Comparison of ENCODE assay signal across 23 cellular contexts in the genomic region with DNA sequence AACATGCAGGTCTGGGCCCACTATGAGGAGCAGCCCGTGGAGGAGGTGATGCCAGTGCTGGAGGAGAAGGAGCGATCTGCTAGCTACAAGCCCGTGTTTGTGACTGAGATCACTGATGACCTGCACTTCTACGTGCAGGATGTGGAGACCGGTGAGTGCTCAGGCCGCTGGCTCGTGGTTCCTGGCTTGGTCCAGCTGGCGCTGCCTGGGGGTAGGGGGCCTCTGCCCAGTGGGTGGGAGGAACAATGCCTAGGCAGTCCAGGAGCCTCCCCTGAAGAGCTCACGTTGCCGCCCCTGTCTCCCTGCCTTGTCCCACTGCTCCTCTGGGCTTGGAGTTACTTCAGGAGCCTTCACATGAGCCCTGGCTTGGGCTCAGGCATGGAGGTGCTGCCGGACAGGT.
"Had no signal": no experiment of that assay in that cellular context is flagged by ENCODE, and none has a peak within 500 bp of the region (broad histone marks: within the 10 kb centered on the region; RNA-seq: fewer than 3 reads in every experiment).

No MANE protein-coding gene starts in this region.

- H3K9me3 Mint-ChIP-seq: naive thymus-derived CD4-positive, alpha-beta T cell; nephron; stimulated activated memory B cell treated with anti-CD40 and anti-IgM and Interleukin-4, amounts not matched to agents 10 μg/mL and 1 μg/mL and 100 μg/mL, for 72 hours; stimulated activated naive CD8-positive, alpha-beta T cell treated with anti-CD3 and anti-CD28 coated beads, Interleukin-15, Interleukin-2, amounts not matched to agents 100 ng/mL and 50 ng/mL, for 24 hours had no signal

- H3K27ac Mint-ChIP-seq: nephron; stimulated activated memory B cell treated with anti-CD40 and anti-IgM and Interleukin-4, amounts not matched to agents 10 μg/mL and 1 μg/mL and 100 μg/mL, for 72 hours; stimulated activated naive CD8-positive, alpha-beta T cell treated with anti-CD3 and anti-CD28 coated beads, Interleukin-15, Interleukin-2, amounts not matched to agents 100 ng/mL and 50 ng/mL, for 24 hours had no signal

- H3K27me3 ChIP-seq: dorsolateral prefrontal cortex, gastrocnemius medialis, ovary, sigmoid colon, tibial nerve, upper lobe of left lung had no signal

- H3K27me3 Mint-ChIP-seq: naive thymus-derived CD4-positive, alpha-beta T cell; stimulated activated memory B cell treated with anti-CD40 and anti-IgM and Interleukin-4, amounts not matched to agents 10 μg/mL and 1 μg/mL and 100 μg/mL, for 72 hours; stimulated activated naive CD8-positive, alpha-beta T cell treated with anti-CD3 and anti-CD28 coated beads, Interleukin-15, Interleukin-2, amounts not matched to agents 100 ng/mL and 50 ng/mL, for 24 hours had no signal

- ATAC-seq: gastrocnemius medialis; left lobe of liver; naive thymus-derived CD4-positive, alpha-beta T cell; psoas muscle; right cardiac atrium; stimulated activated memory B cell treated with anti-CD40 and anti-IgM and Interleukin-4, amounts not matched to agents 10 μg/mL and 1 μg/mL and 100 μg/mL, for 72 hours had no signal

- H3K4me3 Mint-ChIP-seq: nephron; stimulated activated memory B cell treated with anti-CD40 and anti-IgM and Interleukin-4, amounts not matched to agents 10 μg/mL and 1 μg/mL and 100 μg/mL, for 72 hours; stimulated activated naive CD8-positive, alpha-beta T cell treated with anti-CD3 and anti-CD28 coated beads, Interleukin-15, Interleukin-2, amounts not matched to agents 100 ng/mL and 50 ng/mL, for 24 hours had no signal

- DNase-seq: dorsolateral prefrontal cortex; effector CD4-positive, alpha-beta T cell; gastrocnemius medialis; head of caudate nucleus; mammary epithelial cell; mesendoderm; midbrain; naive thymus-derived CD4-positive, alpha-beta T cell; occipital lobe; ovary; right cardiac atrium; sigmoid colon; stimulated activated CD4-positive, alpha-beta T cell treated with anti-CD3 and anti-CD28 coated beads, Interleukin-4, amount 100 ng/mL, for 4 hours; upper lobe of left lung had no signal

- FAIRE-seq: keratinocyte, urothelium cell line had no signal

- H3K4me1 Mint-ChIP-seq: stimulated activated memory B cell treated with anti-CD40 and anti-IgM and Interleukin-4, amounts not matched to agents 10 μg/mL and 1 μg/mL and 100 μg/mL, for 72 hours had no signal

- H3K4me1 ChIP-seq: gastrocnemius medialis, psoas muscle, sigmoid colon had no signal

- H3K36me3 ChIP-seq: ovary had no signal

- H3K9me3 ChIP-seq: gastrocnemius medialis, ovary, psoas muscle, sigmoid colon, thoracic aorta, tibial nerve, upper lobe of left lung had no signal

- H3K4me3 ChIP-seq: dorsolateral prefrontal cortex, gastrocnemius medialis, ovary, psoas muscle, sigmoid colon, thoracic aorta, tibial nerve, upper lobe of left lung had no signal

- H3K27ac ChIP-seq: gastrocnemius medialis, ovary, psoas muscle, sigmoid colon, thoracic aorta, tibial nerve, upper lobe of left lung had no signal
